Comparison of ENCODE assay signal across 8 cellular contexts in genomic region chr16:85172465-85173071, GRCh38.
DNase-seq lines count a peak whose midpoint lies in the region; ATAC-seq and TF ChIP-seq lines count a peak whose summit lies in the region.

No MANE protein-coding gene starts in this region.

- no peaks in the 10 kb centered on the region for H3K9me3 ChIP-seq in mucosa of descending colon

- H3K36me3 ChIP-seq in GM06990 (ENCODE audit: control insufficient read depth, insufficient read depth, low read length): no peaks in the 10 kb centered on the region; the same call in 1 of the 2 replicates
- H3K36me3 ChIP-seq in mucosa of descending colon (ENCODE audit: low read depth): no peaks in the 10 kb centered on the region

- DNase-seq in GM06990 (ENCODE audit: extremely low read depth, insufficient read length) (no peak), NCI-H2171 (lab: John Stamatoyannopoulos, UW) (peak; percentile 29), choroid plexus epithelial cell (ENCODE audit: low read depth) (no peak), mucosa of descending colon (peak in 2 of 3 donors; percentile 43 to 50), COLO829 (ENCODE audit: low spot score) (no peak), NCI-H128 (lab: John Stamatoyannopoulos, UW; ENCODE audit: unreplicated experiment) (no peak), glomerular visceral epithelial cell (ENCODE audit: extremely low spot score) (no peak)

- ATAC-seq in mucosa of descending colon: peak; percentile 38
- ATAC-seq in HG03442 (IDR thresholded peaks at IDR 0.05; ENCODE audit: unreplicated experiment): no peak

- TF ChIP-seq CTCF in GM06990 (IDR thresholded peaks at IDR 0.05; ENCODE audit: insufficient read depth, low read length, poor library complexity, severe bottlenecking) (peak; percentile 55), choroid plexus epithelial cell (conservative IDR thresholded peaks at IDR 0.05; ENCODE audit: low read depth, low read length) (peak; percentile 39), mucosa of descending colon (IDR thresholded peaks at IDR 0.05) (no peak)

- intact Hi-C loops in mucosa of descending colon (cut with DNase I, micrococcal nuclease): no loop called here

- H3K4me3 ChIP-seq in GM06990 (replicated peaks; ENCODE audit: low read depth, low read length): peak overlapping the region; percentile 43
- H3K4me3 ChIP-seq in choroid plexus epithelial cell (ENCODE audit: low read depth, low read length): peak overlapping the region; percentile 61
- H3K4me3 ChIP-seq in mucosa of descending colon: no peak overlapping the region

- H3K4me1 ChIP-seq in mucosa of descending colon (ENCODE audit: low read depth): peaks cover 6% of the 10 kb centered on the region

- H3K27me3 ChIP-seq in GM06990 (replicated peaks; ENCODE audit: control insufficient read depth, insufficient read depth, low read length): no peaks in the 10 kb centered on the region

Comparison
In these comparisons a context has a peak if more than half of its experiments do, and no peak if none do; other contexts are left out.
1. DNase-seq: peak in NCI-H2171 (single experiment) and mucosa of descending colon (2 of 3); none in GM06990 (single experiment), choroid plexus epithelial cell (single experiment), COLO829 (single experiment), NCI-H128 (single experiment) and glomerular visceral epithelial cell (single experiment).